10 cellular contexts compared by ENCODE assay signal in the genomic region with DNA sequence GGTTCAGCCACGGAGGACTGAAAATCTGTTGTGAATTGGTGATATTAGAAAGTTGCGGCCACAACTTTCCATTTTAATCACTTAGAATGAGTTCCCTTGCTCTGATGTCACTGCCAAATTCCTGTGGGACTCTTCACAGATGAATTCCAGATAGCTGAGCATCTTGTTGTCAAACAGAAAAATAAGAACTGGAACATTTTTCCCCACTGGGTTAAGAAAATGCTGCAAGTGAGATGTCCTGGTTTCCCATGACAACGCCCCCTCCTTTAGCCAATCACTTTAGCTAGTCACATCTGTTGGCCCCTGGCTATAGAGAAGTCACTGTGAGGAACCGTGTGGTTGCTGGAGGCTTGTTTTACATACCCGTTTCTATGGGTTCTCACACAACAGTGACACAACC.
DNase-seq lines count a peak whose midpoint lies in the region; ATAC-seq, FAIRE-seq and TF ChIP-seq lines count a peak whose summit lies in the region.
"Had no signal": no experiment of that assay in that cellular context is flagged by ENCODE, and none has a peak within 500 bp of the region (broad histone marks: within the 10 kb centered on the region; RNA-seq: fewer than 3 reads in every experiment).

No MANE protein-coding gene starts in this region.

- no peaks in the 10 kb centered on the region for H3K79me2 ChIP-seq in astrocyte (ENCODE audit: insufficient read depth, low read length)

- no peak overlapping the region for H3K4me3 ChIP-seq in astrocyte (ENCODE audit: insufficient read depth, low read depth, low read length)
- H3K4me3 ChIP-seq: spleen had no signal

- H3K27ac Mint-ChIP-seq in astrocyte (ENCODE audit: unreplicated experiment): peak overlapping the region; percentile 98
- no peak overlapping the region for H3K27ac Mint-ChIP-seq in activated CD8-positive, alpha-beta T cell treated with anti-CD3 and anti-CD28 coated beads, Interleukin-2, amount 10 ng/mL, durations not matched to agents 7 days and 5 days
- no peak overlapping the region for H3K27ac Mint-ChIP-seq in activated CD8-positive, alpha-beta T cell treated with anti-CD3 and anti-CD28 coated beads for 36 hours

- peak overlapping the region; percentile 57 for H3K9ac ChIP-seq in astrocyte (ENCODE audit: low read length)

- CTCF ChIA-PET in activated CD8-positive, alpha-beta T cell treated with anti-CD3 and anti-CD28 coated beads, Interleukin-2, amount 10 ng/mL, durations not matched to agents 7 days and 5 days (lab: Charles Lee): interaction anchor here (0.9 kb wide), 1 partner anchor 9 kb away, joined by 3 read pairs; no protein-coding TSS in a partner anchor
- CTCF ChIA-PET in activated CD8-positive, alpha-beta T cell treated with anti-CD3 and anti-CD28 coated beads for 36 hours (lab: Charles Lee): interaction anchor here (1.1 to 1.9 kb wide), 2 partner anchors 16 to 758 kb away, joined by 3 to 5 read pairs; no protein-coding TSS in a partner anchor

- peaks cover 13% of the 10 kb centered on the region for H3K4me1 Mint-ChIP-seq in astrocyte (ENCODE audit: low read depth, unreplicated experiment)
- H3K4me1 Mint-ChIP-seq in activated CD8-positive, alpha-beta T cell treated with anti-CD3 and anti-CD28 coated beads, Interleukin-2, amount 10 ng/mL, durations not matched to agents 7 days and 5 days (ENCODE audit: low read depth): no peaks in the 10 kb centered on the region
- H3K4me1 Mint-ChIP-seq in activated CD8-positive, alpha-beta T cell treated with anti-CD3 and anti-CD28 coated beads for 36 hours (ENCODE audit: low read depth): no peaks in the 10 kb centered on the region

- peak overlapping the region; percentile 50 for H3K27ac ChIP-seq in astrocyte (ENCODE audit: low read depth, low read length)
- H3K27ac ChIP-seq: spleen had no signal

- no peaks in the 10 kb centered on the region for H4K20me1 ChIP-seq in astrocyte (ENCODE audit: insufficient read depth, low read length)

- peak; percentile 85 for FAIRE-seq in astrocyte (lab: Jason Lieb, UNC)
- FAIRE-seq: kidney had no signal

- POLR2A ChIA-PET in activated CD8-positive, alpha-beta T cell treated with anti-CD3 and anti-CD28 coated beads, Interleukin-2, amount 10 ng/mL, durations not matched to agents 7 days and 5 days (lab: Charles Lee): no interaction called here
- POLR2A ChIA-PET in activated CD8-positive, alpha-beta T cell treated with anti-CD3 and anti-CD28 coated beads for 36 hours (lab: Charles Lee): no interaction called here

- peak overlapping the region; percentile 53 for H3K4me2 ChIP-seq in astrocyte (ENCODE audit: low read length)

- intact Hi-C loops in activated CD8-positive, alpha-beta T cell treated with anti-CD3 and anti-CD28 coated beads for 36 hours (cut with micrococcal nuclease): no loop called here

- no peaks in the 10 kb centered on the region for H3K36me3 ChIP-seq in astrocyte (ENCODE audit: insufficient read depth, low read length)
- H3K36me3 ChIP-seq: spleen had no signal

- peaks cover 4% of the 10 kb centered on the region for H3K27me3 Mint-ChIP-seq in astrocyte (ENCODE audit: low read depth, unreplicated experiment)
- H3K27me3 Mint-ChIP-seq in activated CD8-positive, alpha-beta T cell treated with anti-CD3 and anti-CD28 coated beads, Interleukin-2, amount 10 ng/mL, durations not matched to agents 7 days and 5 days (ENCODE audit: low read depth): no peaks in the 10 kb centered on the region
- H3K27me3 Mint-ChIP-seq in activated CD8-positive, alpha-beta T cell treated with anti-CD3 and anti-CD28 coated beads for 36 hours: no peaks in the 10 kb centered on the region

- peaks cover 22% of the 10 kb centered on the region for H3K36me3 Mint-ChIP-seq in astrocyte (ENCODE audit: low read depth, unreplicated experiment)
- no peaks in the 10 kb centered on the region for H3K36me3 Mint-ChIP-seq in activated CD8-positive, alpha-beta T cell treated with anti-CD3 and anti-CD28 coated beads, Interleukin-2, amount 10 ng/mL, durations not matched to agents 7 days and 5 days (ENCODE audit: low read depth)
- no peaks in the 10 kb centered on the region for H3K36me3 Mint-ChIP-seq in activated CD8-positive, alpha-beta T cell treated with anti-CD3 and anti-CD28 coated beads for 36 hours (ENCODE audit: low read depth)

- H3K4me3 Mint-ChIP-seq in astrocyte (ENCODE audit: unreplicated experiment): no peak overlapping the region
- H3K4me3 Mint-ChIP-seq in activated CD8-positive, alpha-beta T cell treated with anti-CD3 and anti-CD28 coated beads, Interleukin-2, amount 10 ng/mL, durations not matched to agents 7 days and 5 days: no peak overlapping the region
- H3K4me3 Mint-ChIP-seq in activated CD8-positive, alpha-beta T cell treated with anti-CD3 and anti-CD28 coated beads for 36 hours: no peak overlapping the region

- TF ChIP-seq CTCF in astrocyte (IDR thresholded peaks at IDR 0.05; ENCODE audit: insufficient read depth, low read depth, low read length): no peak
- no peak for TF ChIP-seq CTCF in activated CD8-positive, alpha-beta T cell treated with anti-CD3 and anti-CD28 coated beads for 36 hours (IDR thresholded peaks at IDR 0.05)

- peaks cover 6% of the 10 kb centered on the region for H3K27me3 ChIP-seq in astrocyte (ENCODE audit: insufficient read depth, low read length)
- H3K27me3 ChIP-seq: spleen had no signal

- H3K9me3 ChIP-seq in astrocyte (ENCODE audit: insufficient read depth, low read depth, low read length): no peaks in the 10 kb centered on the region
- H3K9me3 ChIP-seq: spleen had no signal

- H3K9me3 Mint-ChIP-seq in astrocyte (ENCODE audit: unreplicated experiment): peaks cover 4% of the 10 kb centered on the region
- no peaks in the 10 kb centered on the region for H3K9me3 Mint-ChIP-seq in activated CD8-positive, alpha-beta T cell treated with anti-CD3 and anti-CD28 coated beads, Interleukin-2, amount 10 ng/mL, durations not matched to agents 7 days and 5 days (ENCODE audit: insufficient read depth)
- no peaks in the 10 kb centered on the region for H3K9me3 Mint-ChIP-seq in activated CD8-positive, alpha-beta T cell treated with anti-CD3 and anti-CD28 coated beads for 36 hours

- DNase-seq in GM03348 (ENCODE audit: low spot score) (peak; percentile 69), astrocyte (ENCODE audit: low read depth) (peak; percentile 90), myocyte (ENCODE audit: low read depth) (peak; percentile 73), NCI-H187 treated with DMSO at 0.1 percent for 48 hours (lab: John Stamatoyannopoulos, UW) (no peak), 8988T (no peak)
- no peak for DNase-seq in activated CD8-positive, alpha-beta T cell treated with anti-CD3 and anti-CD28 coated beads, Interleukin-2, amount 10 ng/mL, durations not matched to agents 7 days and 5 days
- DNase-seq in activated CD8-positive, alpha-beta T cell treated with anti-CD3 and anti-CD28 coated beads for 36 hours: no peak
- DNase-seq: kidney, spleen had no signal

- H2AFZ ChIP-seq in astrocyte (ENCODE audit: low read depth, low read length): no peak overlapping the region

- peak; percentile 92 for ATAC-seq in HG02798 (IDR thresholded peaks at IDR 0.05; ENCODE audit: poor library complexity, unreplicated experiment)
- no peak for ATAC-seq in activated CD8-positive, alpha-beta T cell treated with anti-CD3 and anti-CD28 coated beads, Interleukin-2, amount 10 ng/mL, durations not matched to agents 7 days and 5 days
- no peak for ATAC-seq in activated CD8-positive, alpha-beta T cell treated with anti-CD3 and anti-CD28 coated beads for 36 hours

- H3K4me1 ChIP-seq in astrocyte (ENCODE audit: insufficient read depth, low read length): peaks cover 12% of the 10 kb centered on the region
- H3K4me1 ChIP-seq: spleen had no signal

Comparison
In these comparisons a context has a peak if more than half of its experiments do, and no peak if none do; other contexts are left out.
1. DNase-seq: peak in GM03348 (single experiment), astrocyte (single experiment) and myocyte (single experiment); none in activated CD8-positive, alpha-beta T cell treated with anti-CD3 and anti-CD28 coated beads, Interleukin-2, amount 10 ng/mL, durations not matched to agents 7 days and 5 days (single experiment), activated CD8-positive, alpha-beta T cell treated with anti-CD3 and anti-CD28 coated beads for 36 hours (single experiment), NCI-H187 treated with DMSO at 0.1 percent for 48 hours (single experiment) and 8988T (single experiment).